ENCODE assay signal across 1 cellular context in the genomic region with DNA sequence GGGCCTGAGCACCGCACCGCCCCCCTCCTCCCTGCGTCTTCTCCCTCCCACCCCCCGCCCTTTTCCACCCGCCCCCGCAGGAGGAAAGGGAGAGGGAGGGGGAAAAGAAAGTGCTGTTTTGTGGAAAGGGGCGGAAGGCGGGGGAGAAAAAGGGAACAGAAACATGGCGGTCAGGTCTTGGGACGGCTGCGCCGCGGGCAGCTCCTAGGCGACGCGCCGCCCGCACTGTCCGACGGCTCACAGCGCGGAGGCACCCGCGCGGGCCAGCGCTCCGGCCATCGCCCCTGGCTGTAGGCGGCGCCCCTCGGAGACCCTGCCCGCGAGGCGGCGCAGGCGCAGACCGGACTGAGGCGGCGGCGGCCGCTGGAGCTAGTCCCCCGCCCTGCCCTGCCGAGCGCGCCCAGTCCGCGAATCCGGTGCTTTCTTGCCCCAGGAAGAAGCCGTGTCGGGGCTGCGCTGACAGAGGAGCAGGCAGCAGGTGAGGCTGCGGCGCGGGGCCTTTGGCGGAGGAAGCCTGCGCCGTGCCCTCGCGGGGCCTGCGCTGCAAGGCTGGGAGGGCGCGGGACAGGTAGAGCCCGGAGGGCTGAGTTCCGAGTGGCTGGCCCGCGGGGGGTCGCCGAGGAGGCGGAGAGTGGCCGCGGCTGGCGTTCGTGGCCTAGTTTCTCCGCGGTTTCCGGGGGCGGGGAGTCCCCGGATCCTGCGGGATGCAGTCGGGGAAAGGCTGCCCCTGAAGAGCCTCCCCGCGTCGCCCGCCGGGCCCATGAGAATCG.
TF ChIP-seq lines count a peak whose summit lies in the region.

A gene (plus strand): TSS at position 338 of the 770 bp plus-strand sequence. CDS start 45,482 bp downstream, outside the sequence.

TF ChIP-seq in HepG2, 621 proteins besides CTCF, POLR2A, EP300 and RAD21 (continued from another document and continues in another):
- TF ChIP-seq, protein P1, sequence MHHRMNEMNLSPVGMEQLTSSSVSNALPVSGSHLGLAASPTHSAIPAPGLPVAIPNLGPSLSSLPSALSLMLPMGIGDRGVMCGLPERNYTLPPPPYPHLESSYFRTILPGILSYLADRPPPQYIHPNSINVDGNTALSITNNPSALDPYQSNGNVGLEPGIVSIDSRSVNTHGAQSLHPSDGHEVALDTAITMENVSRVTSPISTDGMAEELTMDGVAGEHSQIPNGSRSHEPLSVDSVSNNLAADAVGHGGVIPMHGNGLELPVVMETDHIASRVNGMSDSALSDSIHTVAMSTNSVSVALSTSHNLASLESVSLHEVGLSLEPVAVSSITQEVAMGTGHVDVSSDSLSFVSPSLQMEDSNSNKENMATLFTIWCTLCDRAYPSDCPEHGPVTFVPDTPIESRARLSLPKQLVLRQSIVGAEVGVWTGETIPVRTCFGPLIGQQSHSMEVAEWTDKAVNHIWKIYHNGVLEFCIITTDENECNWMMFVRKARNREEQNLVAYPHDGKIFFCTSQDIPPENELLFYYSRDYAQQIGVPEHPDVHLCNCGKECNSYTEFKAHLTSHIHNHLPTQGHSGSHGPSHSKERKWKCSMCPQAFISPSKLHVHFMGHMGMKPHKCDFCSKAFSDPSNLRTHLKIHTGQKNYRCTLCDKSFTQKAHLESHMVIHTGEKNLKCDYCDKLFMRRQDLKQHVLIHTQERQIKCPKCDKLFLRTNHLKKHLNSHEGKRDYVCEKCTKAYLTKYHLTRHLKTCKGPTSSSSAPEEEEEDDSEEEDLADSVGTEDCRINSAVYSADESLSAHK (CRISPR knock-in tag; IDR thresholded peaks at IDR 0.05; ENCODE audit: borderline replicate concordance): no peak
- TF ChIP-seq ZKSCAN5 (CRISPR knock-in tag; IDR thresholded peaks at IDR 0.05): no peak
- TF ChIP-seq ARHGAP35 (CRISPR knock-in tag; IDR thresholded peaks at IDR 0.05; ENCODE audit: borderline replicate concordance): 0 out of 2 replicates have a peak, but pooled peaks have one; percentile 77
- 0 out of 2 replicates have a peak, but pooled peaks have one; percentile 23 for TF ChIP-seq MIER2 (CRISPR knock-in tag; IDR thresholded peaks at IDR 0.05)
- no peak for TF ChIP-seq TSC22D2 (CRISPR knock-in tag; IDR thresholded peaks at IDR 0.05; ENCODE audit: borderline replicate concordance)
- TF ChIP-seq, protein P2, sequence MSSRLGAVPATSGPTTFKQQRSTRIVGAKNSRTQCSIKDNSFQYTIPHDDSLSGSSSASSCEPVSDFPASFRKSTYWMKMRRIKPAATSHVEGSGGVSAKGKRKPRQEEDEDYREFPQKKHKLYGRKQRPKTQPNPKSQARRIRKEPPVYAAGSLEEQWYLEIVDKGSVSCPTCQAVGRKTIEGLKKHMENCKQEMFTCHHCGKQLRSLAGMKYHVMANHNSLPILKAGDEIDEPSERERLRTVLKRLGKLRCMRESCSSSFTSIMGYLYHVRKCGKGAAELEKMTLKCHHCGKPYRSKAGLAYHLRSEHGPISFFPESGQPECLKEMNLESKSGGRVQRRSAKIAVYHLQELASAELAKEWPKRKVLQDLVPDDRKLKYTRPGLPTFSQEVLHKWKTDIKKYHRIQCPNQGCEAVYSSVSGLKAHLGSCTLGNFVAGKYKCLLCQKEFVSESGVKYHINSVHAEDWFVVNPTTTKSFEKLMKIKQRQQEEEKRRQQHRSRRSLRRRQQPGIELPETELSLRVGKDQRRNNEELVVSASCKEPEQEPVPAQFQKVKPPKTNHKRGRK (CRISPR knock-in tag; IDR thresholded peaks at IDR 0.05): no peak
- TF ChIP-seq HOXD1 (CRISPR knock-in tag; IDR thresholded peaks at IDR 0.05): peak; percentile 21; the same call in 1 of the 2 replicates
- TF ChIP-seq, protein P3, sequence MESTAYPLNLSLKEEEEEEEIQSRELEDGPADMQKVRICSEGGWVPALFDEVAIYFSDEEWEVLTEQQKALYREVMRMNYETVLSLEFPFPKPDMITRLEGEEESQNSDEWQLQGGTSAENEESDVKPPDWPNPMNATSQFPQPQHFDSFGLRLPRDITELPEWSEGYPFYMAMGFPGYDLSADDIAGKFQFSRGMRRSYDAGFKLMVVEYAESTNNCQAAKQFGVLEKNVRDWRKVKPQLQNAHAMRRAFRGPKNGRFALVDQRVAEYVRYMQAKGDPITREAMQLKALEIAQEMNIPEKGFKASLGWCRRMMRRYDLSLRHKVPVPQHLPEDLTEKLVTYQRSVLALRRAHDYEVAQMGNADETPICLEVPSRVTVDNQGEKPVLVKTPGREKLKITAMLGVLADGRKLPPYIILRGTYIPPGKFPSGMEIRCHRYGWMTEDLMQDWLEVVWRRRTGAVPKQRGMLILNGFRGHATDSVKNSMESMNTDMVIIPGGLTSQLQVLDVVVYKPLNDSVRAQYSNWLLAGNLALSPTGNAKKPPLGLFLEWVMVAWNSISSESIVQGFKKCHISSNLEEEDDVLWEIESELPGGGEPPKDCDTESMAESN (CRISPR knock-in tag; conservative IDR thresholded peaks at IDR 0.05): peak; percentile 54
- peak; percentile 62; the same call in 1 of the 2 replicates for TF ChIP-seq ZNF121 (CRISPR knock-in tag; IDR thresholded peaks at IDR 0.05)
- peak; percentile 50; the same call in 1 of the 2 replicates for TF ChIP-seq HDAC2 (CRISPR knock-in tag; IDR thresholded peaks at IDR 0.05)
- TF ChIP-seq CHCHD3 (CRISPR knock-in tag; IDR thresholded peaks at IDR 0.05): no peak
- TF ChIP-seq ZNF441 (CRISPR knock-in tag; IDR thresholded peaks at IDR 0.05; ENCODE audit: borderline replicate concordance): peak; percentile 96
- TF ChIP-seq, protein P4, sequence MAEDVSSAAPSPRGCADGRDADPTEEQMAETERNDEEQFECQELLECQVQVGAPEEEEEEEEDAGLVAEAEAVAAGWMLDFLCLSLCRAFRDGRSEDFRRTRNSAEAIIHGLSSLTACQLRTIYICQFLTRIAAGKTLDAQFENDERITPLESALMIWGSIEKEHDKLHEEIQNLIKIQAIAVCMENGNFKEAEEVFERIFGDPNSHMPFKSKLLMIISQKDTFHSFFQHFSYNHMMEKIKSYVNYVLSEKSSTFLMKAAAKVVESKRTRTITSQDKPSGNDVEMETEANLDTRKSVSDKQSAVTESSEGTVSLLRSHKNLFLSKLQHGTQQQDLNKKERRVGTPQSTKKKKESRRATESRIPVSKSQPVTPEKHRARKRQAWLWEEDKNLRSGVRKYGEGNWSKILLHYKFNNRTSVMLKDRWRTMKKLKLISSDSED (CRISPR knock-in tag; IDR thresholded peaks at IDR 0.05): no peak
- no peak for TF ChIP-seq ZNF652 (CRISPR knock-in tag; IDR thresholded peaks at IDR 0.05; ENCODE audit: borderline replicate concordance, low read depth)
- no peak for TF ChIP-seq JARID2 (CRISPR knock-in tag; IDR thresholded peaks at IDR 0.05; ENCODE audit: insufficient replicate concordance)
- peak; percentile 66; the same call in 1 of the 2 replicates for TF ChIP-seq GATAD1 (CRISPR knock-in tag; IDR thresholded peaks at IDR 0.05)
- TF ChIP-seq, protein P5, sequence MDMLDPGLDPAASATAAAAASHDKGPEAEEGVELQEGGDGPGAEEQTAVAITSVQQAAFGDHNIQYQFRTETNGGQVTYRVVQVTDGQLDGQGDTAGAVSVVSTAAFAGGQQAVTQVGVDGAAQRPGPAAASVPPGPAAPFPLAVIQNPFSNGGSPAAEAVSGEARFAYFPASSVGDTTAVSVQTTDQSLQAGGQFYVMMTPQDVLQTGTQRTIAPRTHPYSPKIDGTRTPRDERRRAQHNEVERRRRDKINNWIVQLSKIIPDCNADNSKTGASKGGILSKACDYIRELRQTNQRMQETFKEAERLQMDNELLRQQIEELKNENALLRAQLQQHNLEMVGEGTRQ (IDR thresholded peaks at IDR 0.05; ENCODE audit: low read depth, low read length): no peak
- TF ChIP-seq, protein P5 (CRISPR knock-in tag; IDR thresholded peaks at IDR 0.05; ENCODE audit: borderline replicate concordance): no peak; the same call in 1 of the 2 replicates
- TF ChIP-seq ZMYM3 (CRISPR knock-in tag; IDR thresholded peaks at IDR 0.05): peak; percentile 41; the same call in 1 of the 2 replicates
- TF ChIP-seq ZNF230 (CRISPR knock-in tag; IDR thresholded peaks at IDR 0.05): no peak
- 0 out of 2 replicates have a peak, but pooled peaks have one; percentile 62 for TF ChIP-seq ZNF264 (CRISPR knock-in tag; IDR thresholded peaks at IDR 0.05)
- TF ChIP-seq FOXC1 (CRISPR knock-in tag; IDR thresholded peaks at IDR 0.05; ENCODE audit: borderline replicate concordance): no peak; the same call in 1 of the 2 replicates
- no peak; the same call in 1 of the 2 replicates for TF ChIP-seq HNF4G (IDR thresholded peaks at IDR 0.05; ENCODE audit: borderline replicate concordance, low read depth, low read length)
- TF ChIP-seq HNF4G (CRISPR knock-in tag; IDR thresholded peaks at IDR 0.05; ENCODE audit: borderline replicate concordance, low read depth): no peak
- no peak; the same call in 1 of the 2 replicates for TF ChIP-seq ZSCAN20 (CRISPR knock-in tag; IDR thresholded peaks at IDR 0.05; ENCODE audit: borderline replicate concordance)
- TF ChIP-seq ZNF777 (CRISPR knock-in tag; IDR thresholded peaks at IDR 0.05): peak; percentile 97
- TF ChIP-seq, protein P6, sequence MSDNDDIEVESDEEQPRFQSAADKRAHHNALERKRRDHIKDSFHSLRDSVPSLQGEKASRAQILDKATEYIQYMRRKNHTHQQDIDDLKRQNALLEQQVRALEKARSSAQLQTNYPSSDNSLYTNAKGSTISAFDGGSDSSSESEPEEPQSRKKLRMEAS (IDR thresholded peaks at IDR 0.05): peak; percentile 61; the same call in 1 of the 2 replicates
- TF ChIP-seq, protein P7, sequence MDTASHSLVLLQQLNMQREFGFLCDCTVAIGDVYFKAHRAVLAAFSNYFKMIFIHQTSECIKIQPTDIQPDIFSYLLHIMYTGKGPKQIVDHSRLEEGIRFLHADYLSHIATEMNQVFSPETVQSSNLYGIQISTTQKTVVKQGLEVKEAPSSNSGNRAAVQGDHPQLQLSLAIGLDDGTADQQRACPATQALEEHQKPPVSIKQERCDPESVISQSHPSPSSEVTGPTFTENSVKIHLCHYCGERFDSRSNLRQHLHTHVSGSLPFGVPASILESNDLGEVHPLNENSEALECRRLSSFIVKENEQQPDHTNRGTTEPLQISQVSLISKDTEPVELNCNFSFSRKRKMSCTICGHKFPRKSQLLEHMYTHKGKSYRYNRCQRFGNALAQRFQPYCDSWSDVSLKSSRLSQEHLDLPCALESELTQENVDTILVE (CRISPR knock-in tag; IDR thresholded peaks at IDR 0.05): no peak; the same call in 1 of the 2 replicates
- TF ChIP-seq, protein P8, sequence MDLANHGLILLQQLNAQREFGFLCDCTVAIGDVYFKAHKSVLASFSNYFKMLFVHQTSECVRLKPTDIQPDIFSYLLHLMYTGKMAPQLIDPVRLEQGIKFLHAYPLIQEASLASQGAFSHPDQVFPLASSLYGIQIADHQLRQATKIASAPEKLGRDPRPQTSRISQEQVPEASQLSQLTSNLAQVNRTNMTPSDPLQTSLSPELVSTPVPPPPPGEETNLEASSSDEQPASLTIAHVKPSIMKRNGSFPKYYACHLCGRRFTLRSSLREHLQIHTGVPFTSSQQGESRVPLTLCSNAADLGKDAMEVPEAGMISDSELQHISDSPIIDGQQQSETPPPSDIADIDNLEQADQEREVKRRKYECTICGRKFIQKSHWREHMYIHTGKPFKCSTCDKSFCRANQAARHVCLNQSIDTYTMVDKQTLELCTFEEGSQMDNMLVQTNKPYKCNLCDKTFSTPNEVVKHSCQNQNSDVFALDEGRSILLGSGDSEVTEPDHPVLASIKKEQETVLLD (CRISPR knock-in tag; IDR thresholded peaks at IDR 0.05; ENCODE audit: low read depth): peak; percentile 75; the same call in 1 of the 2 replicates
- peak; percentile 88 for TF ChIP-seq YEATS4 (CRISPR knock-in tag; IDR thresholded peaks at IDR 0.05; ENCODE audit: borderline replicate concordance)
- TF ChIP-seq ZNF570 (CRISPR knock-in tag; IDR thresholded peaks at IDR 0.05; ENCODE audit: borderline replicate concordance): no peak
- TF ChIP-seq, protein P9, sequence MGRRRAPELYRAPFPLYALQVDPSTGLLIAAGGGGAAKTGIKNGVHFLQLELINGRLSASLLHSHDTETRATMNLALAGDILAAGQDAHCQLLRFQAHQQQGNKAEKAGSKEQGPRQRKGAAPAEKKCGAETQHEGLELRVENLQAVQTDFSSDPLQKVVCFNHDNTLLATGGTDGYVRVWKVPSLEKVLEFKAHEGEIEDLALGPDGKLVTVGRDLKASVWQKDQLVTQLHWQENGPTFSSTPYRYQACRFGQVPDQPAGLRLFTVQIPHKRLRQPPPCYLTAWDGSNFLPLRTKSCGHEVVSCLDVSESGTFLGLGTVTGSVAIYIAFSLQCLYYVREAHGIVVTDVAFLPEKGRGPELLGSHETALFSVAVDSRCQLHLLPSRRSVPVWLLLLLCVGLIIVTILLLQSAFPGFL (CRISPR knock-in tag; IDR thresholded peaks at IDR 0.05): no peak
- peak; percentile 79 for TF ChIP-seq TGIF2 (CRISPR knock-in tag; IDR thresholded peaks at IDR 0.05)
- TF ChIP-seq NFKBIZ (CRISPR knock-in tag; IDR thresholded peaks at IDR 0.05): no peak
- no peak for TF ChIP-seq HOXA7 (CRISPR knock-in tag; IDR thresholded peaks at IDR 0.05)
- TF ChIP-seq REXO4 (CRISPR knock-in tag; IDR thresholded peaks at IDR 0.05; ENCODE audit: borderline replicate concordance): no peak
- peak; percentile 96 for TF ChIP-seq HNRNPLL (IDR thresholded peaks at IDR 0.05; ENCODE audit: low read depth, low read length, poor library complexity, severe bottlenecking)
- TF ChIP-seq, protein P10, sequence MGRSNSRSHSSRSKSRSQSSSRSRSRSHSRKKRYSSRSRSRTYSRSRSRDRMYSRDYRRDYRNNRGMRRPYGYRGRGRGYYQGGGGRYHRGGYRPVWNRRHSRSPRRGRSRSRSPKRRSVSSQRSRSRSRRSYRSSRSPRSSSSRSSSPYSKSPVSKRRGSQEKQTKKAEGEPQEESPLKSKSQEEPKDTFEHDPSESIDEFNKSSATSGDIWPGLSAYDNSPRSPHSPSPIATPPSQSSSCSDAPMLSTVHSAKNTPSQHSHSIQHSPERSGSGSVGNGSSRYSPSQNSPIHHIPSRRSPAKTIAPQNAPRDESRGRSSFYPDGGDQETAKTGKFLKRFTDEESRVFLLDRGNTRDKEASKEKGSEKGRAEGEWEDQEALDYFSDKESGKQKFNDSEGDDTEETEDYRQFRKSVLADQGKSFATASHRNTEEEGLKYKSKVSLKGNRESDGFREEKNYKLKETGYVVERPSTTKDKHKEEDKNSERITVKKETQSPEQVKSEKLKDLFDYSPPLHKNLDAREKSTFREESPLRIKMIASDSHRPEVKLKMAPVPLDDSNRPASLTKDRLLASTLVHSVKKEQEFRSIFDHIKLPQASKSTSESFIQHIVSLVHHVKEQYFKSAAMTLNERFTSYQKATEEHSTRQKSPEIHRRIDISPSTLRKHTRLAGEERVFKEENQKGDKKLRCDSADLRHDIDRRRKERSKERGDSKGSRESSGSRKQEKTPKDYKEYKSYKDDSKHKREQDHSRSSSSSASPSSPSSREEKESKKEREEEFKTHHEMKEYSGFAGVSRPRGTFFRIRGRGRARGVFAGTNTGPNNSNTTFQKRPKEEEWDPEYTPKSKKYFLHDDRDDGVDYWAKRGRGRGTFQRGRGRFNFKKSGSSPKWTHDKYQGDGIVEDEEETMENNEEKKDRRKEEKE (IDR thresholded peaks at IDR 0.05): no peak
- no peak for TF ChIP-seq ARNT (IDR thresholded peaks at IDR 0.05)
- no peak for TF ChIP-seq ZNF850 (CRISPR knock-in tag; conservative IDR thresholded peaks at IDR 0.05)
- no peak for TF ChIP-seq ZFYVE20 (CRISPR knock-in tag; IDR thresholded peaks at IDR 0.05; ENCODE audit: borderline replicate concordance, low read depth)
- no peak for TF ChIP-seq ZNF10 (CRISPR knock-in tag; IDR thresholded peaks at IDR 0.05; ENCODE audit: borderline replicate concordance, low read depth)
- TF ChIP-seq ZNF530 (CRISPR knock-in tag; IDR thresholded peaks at IDR 0.05; ENCODE audit: low read depth): no peak
- TF ChIP-seq KLF13 (CRISPR knock-in tag; IDR thresholded peaks at IDR 0.05): 0 out of 2 replicates have a peak, but pooled peaks have one; percentile 33
